In genomic region chr18:23493654-23494053, GRCh38 we compare ENCODE assay signal across 28 cellular contexts.
"Had no signal": no experiment of that assay in that cellular context is flagged by ENCODE, and none has a peak within 500 bp of the region (broad histone marks: within the 10 kb centered on the region; RNA-seq: fewer than 3 reads in every experiment).

No MANE protein-coding gene starts in this region.

- H3K27me3 ChIP-seq: adrenal gland, body of pancreas, neutrophil, pancreas, testis, transverse colon had no signal

- H3K27ac ChIP-seq: adrenal gland, body of pancreas, left ventricle myocardium inferior, neutrophil, pancreas, psoas muscle, testis, transverse colon had no signal

- FAIRE-seq: colon, frontal cortex, islet of Langerhans, pancreas had no signal

- ATAC-seq: activated CD4-positive, CD25-positive, alpha-beta regulatory T cell treated with anti-CD3 and anti-CD28 coated beads, Interleukin-2, amount 50 U/mL, for 24 hours; body of pancreas; mucosa of descending colon; natural killer cell treated with Interleukin-12 subunit alpha and Interleukin-12 subunit beta and Interleukin-15 and Interleukin-18, amount 100 ng/mL, for 72 hours; pancreas; psoas muscle had no signal

- H3K36me3 ChIP-seq: adrenal gland, left ventricle myocardium inferior, neutrophil, pancreas, transverse colon had no signal

- H3K4me2 ChIP-seq: smooth muscle cell had no signal

- H3K9me3 ChIP-seq: adrenal gland, left ventricle myocardium inferior, mucosa of descending colon, neutrophil, pancreas, testis, transverse colon had no signal

- H3K4me3 ChIP-seq: adrenal gland, body of pancreas, left ventricle myocardium inferior, lung, mucosa of descending colon, pancreas, psoas muscle, smooth muscle cell, testis, transverse colon had no signal

- H3K4me1 ChIP-seq: adrenal gland, body of pancreas, pancreas, psoas muscle, testis had no signal

- DNase-seq: activated CD4-positive, alpha-beta T cell treated with anti-CD3 and anti-CD28 coated beads for 48 hours; activated CD4-positive, alpha-beta T cell treated with anti-CD3 and anti-CD28 coated beads, Interleukin-2, amount 50 U/mL, for 48 hours; activated CD8-positive, alpha-beta memory T cell treated with anti-CD3 and anti-CD28 coated beads for 24 hours; activated effector memory CD4-positive, alpha-beta T cell treated with anti-CD3 and anti-CD28 coated beads, Interleukin-2, amount 50 U/mL, for 16 hours; activated naive CD4-positive, alpha-beta T cell treated with anti-CD3 and anti-CD28 coated beads for 36 hours; activated naive CD8-positive, alpha-beta T cell treated with anti-CD3 and anti-CD28 coated beads for 36 hours; adrenal gland; aorta; body of pancreas; dermis blood vessel endothelial cell; effector CD4-positive, alpha-beta T cell; left ventricle myocardium inferior; mucosa of descending colon; pancreas; psoas muscle; stimulated activated CD4-positive, alpha-beta T cell treated with anti-CD3 and anti-CD28 coated beads, Interleukin-1b, Interleukin-23, amount 100 ng/mL, for 48 hours; stimulated activated CD4-positive, alpha-beta T cell treated with anti-CD3 and anti-CD28 coated beads, Interleukin-4, amount 100 ng/mL, for 4 hours; stimulated activated naive CD4-positive, alpha-beta T cell; testis; transverse colon had no signal
